3 cellular contexts compared by ENCODE assay signal in the genomic region with DNA sequence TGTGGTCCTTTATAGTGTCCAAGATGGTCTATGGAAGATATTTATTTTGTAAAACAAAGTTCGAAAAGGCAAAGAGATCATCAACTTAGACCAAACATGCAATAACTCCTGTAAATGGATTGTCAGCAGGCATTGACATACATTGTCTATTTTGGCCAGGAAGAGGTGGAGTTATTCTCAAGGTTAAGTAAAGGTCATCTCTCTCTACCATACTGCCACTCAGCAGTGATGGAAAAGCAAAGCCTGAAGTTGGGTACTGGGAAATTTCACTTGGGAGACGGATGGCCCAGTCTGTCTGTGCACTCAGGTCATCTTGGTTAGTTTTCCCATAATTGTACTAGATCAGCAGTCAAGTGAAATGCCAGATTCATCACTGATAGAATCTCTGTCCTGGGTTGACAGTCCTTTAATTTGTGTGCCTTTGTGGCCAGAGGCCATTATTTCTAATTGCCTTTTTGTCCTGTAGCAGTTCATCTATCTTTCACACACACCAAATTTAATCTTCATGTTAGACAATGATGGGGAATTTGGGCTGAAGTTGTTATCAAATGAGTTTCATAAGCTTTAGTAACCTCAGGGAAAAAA.
A peak's percentile ranks its signal among the peaks of the same experiment; 100 is the strongest.
TF ChIP-seq lines count a peak whose summit lies in the region.

No MANE protein-coding gene starts in this region.

TF ChIP-seq in SK-N-SH, 30 proteins besides CTCF, POLR2A, EP300 and RAD21 (continues in another document):
- TF ChIP-seq POLR2AphosphoS5 (IDR thresholded peaks at IDR 0.05; ENCODE audit: low read depth, low read length), result no peak
- no peak for TF ChIP-seq FOSL2 (IDR thresholded peaks at IDR 0.05; ENCODE audit: borderline replicate concordance, low read depth)
- TF ChIP-seq MXI1 (IDR thresholded peaks at IDR 0.05; ENCODE audit: low read depth, low read length), result no peak
- no peak for TF ChIP-seq FOXM1 (IDR thresholded peaks at IDR 0.05; ENCODE audit: low read depth)
- TF ChIP-seq GATA2 (CRISPR knock-in tag; IDR thresholded peaks at IDR 0.05), result peak; percentile 70
- TF ChIP-seq, protein P1, sequence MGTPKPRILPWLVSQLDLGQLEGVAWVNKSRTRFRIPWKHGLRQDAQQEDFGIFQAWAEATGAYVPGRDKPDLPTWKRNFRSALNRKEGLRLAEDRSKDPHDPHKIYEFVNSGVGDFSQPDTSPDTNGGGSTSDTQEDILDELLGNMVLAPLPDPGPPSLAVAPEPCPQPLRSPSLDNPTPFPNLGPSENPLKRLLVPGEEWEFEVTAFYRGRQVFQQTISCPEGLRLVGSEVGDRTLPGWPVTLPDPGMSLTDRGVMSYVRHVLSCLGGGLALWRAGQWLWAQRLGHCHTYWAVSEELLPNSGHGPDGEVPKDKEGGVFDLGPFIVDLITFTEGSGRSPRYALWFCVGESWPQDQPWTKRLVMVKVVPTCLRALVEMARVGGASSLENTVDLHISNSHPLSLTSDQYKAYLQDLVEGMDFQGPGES (IDR thresholded peaks at IDR 0.05; ENCODE audit: low read depth, low read length), result no peak
- TF ChIP-seq, protein P2, sequence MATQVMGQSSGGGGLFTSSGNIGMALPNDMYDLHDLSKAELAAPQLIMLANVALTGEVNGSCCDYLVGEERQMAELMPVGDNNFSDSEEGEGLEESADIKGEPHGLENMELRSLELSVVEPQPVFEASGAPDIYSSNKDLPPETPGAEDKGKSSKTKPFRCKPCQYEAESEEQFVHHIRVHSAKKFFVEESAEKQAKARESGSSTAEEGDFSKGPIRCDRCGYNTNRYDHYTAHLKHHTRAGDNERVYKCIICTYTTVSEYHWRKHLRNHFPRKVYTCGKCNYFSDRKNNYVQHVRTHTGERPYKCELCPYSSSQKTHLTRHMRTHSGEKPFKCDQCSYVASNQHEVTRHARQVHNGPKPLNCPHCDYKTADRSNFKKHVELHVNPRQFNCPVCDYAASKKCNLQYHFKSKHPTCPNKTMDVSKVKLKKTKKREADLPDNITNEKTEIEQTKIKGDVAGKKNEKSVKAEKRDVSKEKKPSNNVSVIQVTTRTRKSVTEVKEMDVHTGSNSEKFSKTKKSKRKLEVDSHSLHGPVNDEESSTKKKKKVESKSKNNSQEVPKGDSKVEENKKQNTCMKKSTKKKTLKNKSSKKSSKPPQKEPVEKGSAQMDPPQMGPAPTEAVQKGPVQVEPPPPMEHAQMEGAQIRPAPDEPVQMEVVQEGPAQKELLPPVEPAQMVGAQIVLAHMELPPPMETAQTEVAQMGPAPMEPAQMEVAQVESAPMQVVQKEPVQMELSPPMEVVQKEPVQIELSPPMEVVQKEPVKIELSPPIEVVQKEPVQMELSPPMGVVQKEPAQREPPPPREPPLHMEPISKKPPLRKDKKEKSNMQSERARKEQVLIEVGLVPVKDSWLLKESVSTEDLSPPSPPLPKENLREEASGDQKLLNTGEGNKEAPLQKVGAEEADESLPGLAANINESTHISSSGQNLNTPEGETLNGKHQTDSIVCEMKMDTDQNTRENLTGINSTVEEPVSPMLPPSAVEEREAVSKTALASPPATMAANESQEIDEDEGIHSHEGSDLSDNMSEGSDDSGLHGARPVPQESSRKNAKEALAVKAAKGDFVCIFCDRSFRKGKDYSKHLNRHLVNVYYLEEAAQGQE (IDR thresholded peaks at IDR 0.05; ENCODE audit: low read depth, low read length), result no peak
- no peak for TF ChIP-seq NRF1 (IDR thresholded peaks at IDR 0.05; ENCODE audit: low read depth, low read length)
- TF ChIP-seq RCOR1 (IDR thresholded peaks at IDR 0.05; ENCODE audit: low read length), result peak; percentile 55; the same call in 1 of the 2 replicates
- TF ChIP-seq SMC3 (IDR thresholded peaks at IDR 0.05; ENCODE audit: low read depth, low read length), result no peak
- TF ChIP-seq TAF1 (IDR thresholded peaks at IDR 0.05; ENCODE audit: borderline replicate concordance, low read depth, low read length), result no peak
- TF ChIP-seq ELF1 (IDR thresholded peaks at IDR 0.05), result no peak
- TF ChIP-seq, protein P3, sequence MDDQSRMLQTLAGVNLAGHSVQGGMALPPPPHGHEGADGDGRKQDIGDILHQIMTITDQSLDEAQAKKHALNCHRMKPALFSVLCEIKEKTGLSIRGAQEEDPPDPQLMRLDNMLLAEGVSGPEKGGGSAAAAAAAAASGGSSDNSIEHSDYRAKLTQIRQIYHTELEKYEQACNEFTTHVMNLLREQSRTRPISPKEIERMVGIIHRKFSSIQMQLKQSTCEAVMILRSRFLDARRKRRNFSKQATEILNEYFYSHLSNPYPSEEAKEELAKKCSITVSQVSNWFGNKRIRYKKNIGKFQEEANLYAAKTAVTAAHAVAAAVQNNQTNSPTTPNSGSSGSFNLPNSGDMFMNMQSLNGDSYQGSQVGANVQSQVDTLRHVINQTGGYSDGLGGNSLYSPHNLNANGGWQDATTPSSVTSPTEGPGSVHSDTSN (IDR thresholded peaks at IDR 0.05), result no peak
- TF ChIP-seq CHD2 (IDR thresholded peaks at IDR 0.05; ENCODE audit: low read length, partially characterized antibody), result peak; percentile 24

TF ChIP-seq in SK-N-SH treated with all-trans-retinoic acid at 6 μM for 48 hours, 23 proteins besides CTCF, POLR2A, EP300 and RAD21 (continues in another document):
- no peak for TF ChIP-seq ZFP30 (CRISPR knock-in tag; IDR thresholded peaks at IDR 0.05)
- TF ChIP-seq BACH2 (CRISPR knock-in tag; IDR thresholded peaks at IDR 0.05; ENCODE audit: borderline replicate concordance), result no peak
- TF ChIP-seq SNAI2 (CRISPR knock-in tag; IDR thresholded peaks at IDR 0.05), result no peak
- TF ChIP-seq, protein P4, sequence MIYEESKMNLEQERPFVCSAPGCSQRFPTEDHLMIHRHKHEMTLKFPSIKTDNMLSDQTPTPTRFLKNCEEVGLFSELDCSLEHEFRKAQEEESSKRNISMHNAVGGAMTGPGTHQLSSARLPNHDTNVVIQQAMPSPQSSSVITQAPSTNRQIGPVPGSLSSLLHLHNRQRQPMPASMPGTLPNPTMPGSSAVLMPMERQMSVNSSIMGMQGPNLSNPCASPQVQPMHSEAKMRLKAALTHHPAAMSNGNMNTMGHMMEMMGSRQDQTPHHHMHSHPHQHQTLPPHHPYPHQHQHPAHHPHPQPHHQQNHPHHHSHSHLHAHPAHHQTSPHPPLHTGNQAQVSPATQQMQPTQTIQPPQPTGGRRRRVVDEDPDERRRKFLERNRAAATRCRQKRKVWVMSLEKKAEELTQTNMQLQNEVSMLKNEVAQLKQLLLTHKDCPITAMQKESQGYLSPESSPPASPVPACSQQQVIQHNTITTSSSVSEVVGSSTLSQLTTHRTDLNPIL (CRISPR knock-in tag; IDR thresholded peaks at IDR 0.05; ENCODE audit: low read depth), result no peak
- TF ChIP-seq, protein P5, sequence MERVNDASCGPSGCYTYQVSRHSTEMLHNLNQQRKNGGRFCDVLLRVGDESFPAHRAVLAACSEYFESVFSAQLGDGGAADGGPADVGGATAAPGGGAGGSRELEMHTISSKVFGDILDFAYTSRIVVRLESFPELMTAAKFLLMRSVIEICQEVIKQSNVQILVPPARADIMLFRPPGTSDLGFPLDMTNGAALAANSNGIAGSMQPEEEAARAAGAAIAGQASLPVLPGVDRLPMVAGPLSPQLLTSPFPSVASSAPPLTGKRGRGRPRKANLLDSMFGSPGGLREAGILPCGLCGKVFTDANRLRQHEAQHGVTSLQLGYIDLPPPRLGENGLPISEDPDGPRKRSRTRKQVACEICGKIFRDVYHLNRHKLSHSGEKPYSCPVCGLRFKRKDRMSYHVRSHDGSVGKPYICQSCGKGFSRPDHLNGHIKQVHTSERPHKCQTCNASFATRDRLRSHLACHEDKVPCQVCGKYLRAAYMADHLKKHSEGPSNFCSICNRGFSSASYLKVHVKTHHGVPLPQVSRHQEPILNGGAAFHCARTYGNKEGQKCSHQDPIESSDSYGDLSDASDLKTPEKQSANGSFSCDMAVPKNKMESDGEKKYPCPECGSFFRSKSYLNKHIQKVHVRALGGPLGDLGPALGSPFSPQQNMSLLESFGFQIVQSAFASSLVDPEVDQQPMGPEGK (CRISPR knock-in tag; IDR thresholded peaks at IDR 0.05; ENCODE audit: borderline replicate concordance), result no peak
- TF ChIP-seq, protein P6, sequence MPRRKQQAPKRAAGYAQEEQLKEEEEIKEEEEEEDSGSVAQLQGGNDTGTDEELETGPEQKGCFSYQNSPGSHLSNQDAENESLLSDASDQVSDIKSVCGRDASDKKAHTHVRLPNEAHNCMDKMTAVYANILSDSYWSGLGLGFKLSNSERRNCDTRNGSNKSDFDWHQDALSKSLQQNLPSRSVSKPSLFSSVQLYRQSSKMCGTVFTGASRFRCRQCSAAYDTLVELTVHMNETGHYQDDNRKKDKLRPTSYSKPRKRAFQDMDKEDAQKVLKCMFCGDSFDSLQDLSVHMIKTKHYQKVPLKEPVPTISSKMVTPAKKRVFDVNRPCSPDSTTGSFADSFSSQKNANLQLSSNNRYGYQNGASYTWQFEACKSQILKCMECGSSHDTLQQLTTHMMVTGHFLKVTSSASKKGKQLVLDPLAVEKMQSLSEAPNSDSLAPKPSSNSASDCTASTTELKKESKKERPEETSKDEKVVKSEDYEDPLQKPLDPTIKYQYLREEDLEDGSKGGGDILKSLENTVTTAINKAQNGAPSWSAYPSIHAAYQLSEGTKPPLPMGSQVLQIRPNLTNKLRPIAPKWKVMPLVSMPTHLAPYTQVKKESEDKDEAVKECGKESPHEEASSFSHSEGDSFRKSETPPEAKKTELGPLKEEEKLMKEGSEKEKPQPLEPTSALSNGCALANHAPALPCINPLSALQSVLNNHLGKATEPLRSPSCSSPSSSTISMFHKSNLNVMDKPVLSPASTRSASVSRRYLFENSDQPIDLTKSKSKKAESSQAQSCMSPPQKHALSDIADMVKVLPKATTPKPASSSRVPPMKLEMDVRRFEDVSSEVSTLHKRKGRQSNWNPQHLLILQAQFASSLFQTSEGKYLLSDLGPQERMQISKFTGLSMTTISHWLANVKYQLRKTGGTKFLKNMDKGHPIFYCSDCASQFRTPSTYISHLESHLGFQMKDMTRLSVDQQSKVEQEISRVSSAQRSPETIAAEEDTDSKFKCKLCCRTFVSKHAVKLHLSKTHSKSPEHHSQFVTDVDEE (CRISPR knock-in tag; IDR thresholded peaks at IDR 0.05), result no peak

TF ChIP-seq in K562, 482 proteins besides CTCF, POLR2A, EP300 and RAD21:
- TF ChIP-seq, protein P7, sequence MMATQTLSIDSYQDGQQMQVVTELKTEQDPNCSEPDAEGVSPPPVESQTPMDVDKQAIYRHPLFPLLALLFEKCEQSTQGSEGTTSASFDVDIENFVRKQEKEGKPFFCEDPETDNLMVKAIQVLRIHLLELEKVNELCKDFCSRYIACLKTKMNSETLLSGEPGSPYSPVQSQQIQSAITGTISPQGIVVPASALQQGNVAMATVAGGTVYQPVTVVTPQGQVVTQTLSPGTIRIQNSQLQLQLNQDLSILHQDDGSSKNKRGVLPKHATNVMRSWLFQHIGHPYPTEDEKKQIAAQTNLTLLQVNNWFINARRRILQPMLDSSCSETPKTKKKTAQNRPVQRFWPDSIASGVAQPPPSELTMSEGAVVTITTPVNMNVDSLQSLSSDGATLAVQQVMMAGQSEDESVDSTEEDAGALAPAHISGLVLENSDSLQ (IDR thresholded peaks at IDR 0.05), result no peak
- TF ChIP-seq PURB (CRISPR knock-in tag; IDR thresholded peaks at IDR 0.05; ENCODE audit: low read depth) (no peak), SRSF3 (IDR thresholded peaks at IDR 0.05; ENCODE audit: insufficient read depth, low read length) (no peak), ZBTB7A (IDR thresholded peaks at IDR 0.05; ENCODE audit: borderline replicate concordance, control insufficient read depth, low read depth, low read length) (no peak), ARID1B (IDR thresholded peaks at IDR 0.05) (no peak), STAT5A (IDR thresholded peaks at IDR 0.05; ENCODE audit: borderline replicate concordance, low read length) (no peak), MEIS2 (IDR thresholded peaks at IDR 0.05; ENCODE audit: partially characterized antibody) (peak; percentile 9), ZNF384 (IDR thresholded peaks at IDR 0.05; ENCODE audit: low read depth, low read length) (no peak), ESRRA (IDR thresholded peaks at IDR 0.05; ENCODE audit: borderline replicate concordance, low read depth) (peak; percentile 59)
- TF ChIP-seq, protein P8, sequence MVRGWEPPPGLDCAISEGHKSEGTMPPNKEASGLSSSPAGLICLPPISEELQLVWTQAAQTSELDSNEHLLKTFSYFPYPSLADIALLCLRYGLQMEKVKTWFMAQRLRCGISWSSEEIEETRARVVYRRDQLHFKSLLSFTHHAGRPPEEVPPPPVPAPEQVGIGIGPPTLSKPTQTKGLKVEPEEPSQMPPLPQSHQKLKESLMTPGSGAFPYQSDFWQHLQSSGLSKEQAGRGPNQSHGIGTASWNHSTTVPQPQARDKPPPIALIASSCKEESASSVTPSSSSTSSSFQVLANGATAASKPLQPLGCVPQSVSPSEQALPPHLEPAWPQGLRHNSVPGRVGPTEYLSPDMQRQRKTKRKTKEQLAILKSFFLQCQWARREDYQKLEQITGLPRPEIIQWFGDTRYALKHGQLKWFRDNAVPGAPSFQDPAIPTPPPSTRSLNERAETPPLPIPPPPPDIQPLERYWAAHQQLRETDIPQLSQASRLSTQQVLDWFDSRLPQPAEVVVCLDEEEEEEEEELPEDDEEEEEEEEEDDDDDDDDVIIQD (CRISPR knock-in tag; IDR thresholded peaks at IDR 0.05), result no peak
- TF ChIP-seq, protein P9, sequence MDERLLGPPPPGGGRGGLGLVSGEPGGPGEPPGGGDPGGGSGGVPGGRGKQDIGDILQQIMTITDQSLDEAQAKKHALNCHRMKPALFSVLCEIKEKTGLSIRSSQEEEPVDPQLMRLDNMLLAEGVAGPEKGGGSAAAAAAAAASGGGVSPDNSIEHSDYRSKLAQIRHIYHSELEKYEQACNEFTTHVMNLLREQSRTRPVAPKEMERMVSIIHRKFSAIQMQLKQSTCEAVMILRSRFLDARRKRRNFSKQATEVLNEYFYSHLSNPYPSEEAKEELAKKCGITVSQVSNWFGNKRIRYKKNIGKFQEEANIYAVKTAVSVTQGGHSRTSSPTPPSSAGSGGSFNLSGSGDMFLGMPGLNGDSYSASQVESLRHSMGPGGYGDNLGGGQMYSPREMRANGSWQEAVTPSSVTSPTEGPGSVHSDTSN (CRISPR knock-in tag; IDR thresholded peaks at IDR 0.05; ENCODE audit: low read depth), result no peak
- TF ChIP-seq, protein P9 (tag; conservative IDR thresholded peaks at IDR 0.05; ENCODE audit: low read depth), result 0 out of 2 replicates have a peak, but pooled peaks have one; percentile 12
TF ChIP-seq in K562: peak in this region for 3.
